ENCODE assay signal across 8 cellular contexts in genomic region chr3:121998030-121998580, GRCh38. TPM values are rescaled to one million over a fixed set of nuclear protein-coding genes. Genes with fewer than 3 reads are reported as not detected.
DNase-seq lines count a peak whose midpoint lies in the region; ATAC-seq, FAIRE-seq and TF ChIP-seq lines count a peak whose summit lies in the region.
"Had no signal": no experiment of that assay in that cellular context is flagged by ENCODE, and none has a peak within 500 bp of the region (broad histone marks: within the 10 kb centered on the region; RNA-seq: fewer than 3 reads in every experiment).

No MANE protein-coding gene starts in this region.

- ATAC-seq in GM19438 (IDR thresholded peaks at IDR 0.05; ENCODE audit: low read depth, unreplicated experiment) (peak; percentile 35), K562 (no peak)

- H3K36me3 ChIP-seq in K562 (ENCODE audit: control insufficient read depth, insufficient read depth, low read length), result no peaks in the 10 kb centered on the region
- no peaks in the 10 kb centered on the region for H3K36me3 ChIP-seq in parathyroid adenoma (ENCODE audit: control insufficient read depth, insufficient read depth, low read length)

- no peak overlapping the region for H3K27ac ChIP-seq in K562 (ENCODE audit: extremely low read depth, low read depth, low read length)
- peak overlapping the region; percentile 20 for H3K27ac ChIP-seq in parathyroid adenoma
- H3K27ac ChIP-seq: RWPE1 had no signal

- intact Hi-C loops in K562 (cut with micrococcal nuclease), result loop anchor here (10.0 kb wide), 2 partner anchors 113 to 143 kb away; no protein-coding TSS in a partner anchor

- CTCF ChIA-PET in K562 (lab: Yijun Ruan, JAX; ENCODE audit: low intra/inter-chr PET ratio), result no interaction called here

- WGBS in K562 (ENCODE audit: insufficient coverage, low coverage, missing lambda C conversion rate), result 3% methylated on average over 3 of the region's 4 CpGs

- H3K79me2 ChIP-seq in K562 (ENCODE audit: control insufficient read depth, insufficient read depth, low read length) (no peaks in the 10 kb centered on the region), parathyroid adenoma (no peaks in the 10 kb centered on the region)

- no peak for TF ChIP-seq POLR2A in K562 (conservative IDR thresholded peaks at IDR 0.05)

- TF ChIP-seq CTCF in K562 (IDR thresholded peaks at IDR 0.05 in 2 of 3, conservative IDR thresholded peaks at IDR 0.05 in 1 of 3; ENCODE audit: insufficient read depth in 2 of 3, low read depth in 1 of 3, low read length in 3 of 3) (no peak), parathyroid adenoma (IDR thresholded peaks at IDR 0.05) (no peak)

- no peaks in the 10 kb centered on the region for H4K20me1 ChIP-seq in K562 (replicated peaks; ENCODE audit: control insufficient read depth, insufficient read depth, low read length)

- H3K9me1 ChIP-seq in K562 (ENCODE audit: control insufficient read depth, insufficient read depth, low read length), result no peaks in the 10 kb centered on the region

- H3K4me2 ChIP-seq in K562 (ENCODE audit: insufficient read depth, low read length) (no peak overlapping the region), parathyroid adenoma (ENCODE audit: low read length) (no peak overlapping the region)

- H3K4me3 ChIP-seq in K562 (no peak overlapping the region), parathyroid adenoma (ENCODE audit: low read depth, low read length) (no peak overlapping the region)

- in situ Hi-C loops in KBM-7 (cut with MboI; ENCODE audit: low pct_unique_long_range_greater_than_20kb, low sequenced_read_pairs), result no loop called here
- in situ Hi-C loops in K562 (cut with MboI), result no loop called here

- DNase-seq in KBM-7 (peak; percentile 92), K562 (ENCODE audit: extremely low read depth in 1 of 4, low spot score in 3 of 4) (no peak), NCI-H2029 (lab: John Stamatoyannopoulos, UW) (no peak), iPS-NIHi11 (ENCODE audit: low spot score) (no peak)
- DNase-seq in activated naive CD4-positive, alpha-beta T cell treated with Interleukin-2 at 50 U/mL for 16 hours, result no peak

- H3K9me3 ChIP-seq in K562 (replicated peaks; ENCODE audit: control insufficient read depth, insufficient read depth, low read depth, low read length) (no peaks in the 10 kb centered on the region), parathyroid adenoma (ENCODE audit: control insufficient read depth, low read length) (no peaks in the 10 kb centered on the region)

- H3K9ac ChIP-seq in K562 (ENCODE audit: insufficient read depth in 1 of 2, low read depth in 2 of 2, low read length in 2 of 2), result no peak overlapping the region
- no peak overlapping the region for H3K9ac ChIP-seq in parathyroid adenoma

- POLR2A ChIA-PET in K562 (lab: Yijun Ruan, JAX), result no interaction called here

- H2AFZ ChIP-seq in K562 (ENCODE audit: low read depth, low read length) (no peak overlapping the region), parathyroid adenoma (no peak overlapping the region)

- BruUV-seq in K562 (replicated peaks; lab: Mats Ljungman, UMichigan), result no TSS peak

- H3K4me1 ChIP-seq in K562 (replicated peaks in 1 of 2; ENCODE audit: control insufficient read depth in 2 of 2, insufficient read depth in 2 of 2, low read length in 2 of 2) (peaks cover 0 to 2% of the 10 kb centered on the region in 2 experiments; a peak in 1 of 5 replicates), parathyroid adenoma (no peaks in the 10 kb centered on the region)

- no peak for FAIRE-seq in K562 (lab: Jason Lieb, UNC)

- no peak for TF ChIP-seq RAD21 in K562 (CRISPR knock-in tag; conservative IDR thresholded peaks at IDR 0.05 in 1 of 2, IDR thresholded peaks at IDR 0.05 in 1 of 2)

- no peak for TF ChIP-seq EP300 in K562 (IDR thresholded peaks at IDR 0.05; ENCODE audit: low read length)

- H3K27me3 ChIP-seq in K562 (ENCODE audit: control insufficient read depth in 2 of 2, insufficient read depth in 2 of 2, low read length in 2 of 2) (no peaks in the 10 kb centered on the region; a peak in 1 of 5 replicates), parathyroid adenoma (ENCODE audit: control insufficient read depth, insufficient read depth, low read length) (no peaks in the 10 kb centered on the region)

TF ChIP-seq in K562, 482 proteins besides CTCF, POLR2A, EP300 and RAD21 (continues in another document):
- TF ChIP-seq JUND (IDR thresholded peaks at IDR 0.05; ENCODE audit: borderline replicate concordance, low read depth, low read length), result 0 out of 2 replicates have a peak, but pooled peaks have one; percentile 23
- peak; percentile 51; the same call in 1 of the 3 replicates for TF ChIP-seq JUND (tag; IDR thresholded peaks at IDR 0.05; ENCODE audit: borderline replicate concordance, low read depth, low read length)
- TF ChIP-seq TAF15 (IDR thresholded peaks at IDR 0.05; ENCODE audit: low read depth, low read length), result no peak
- TF ChIP-seq FOSL1 (tag; conservative IDR thresholded peaks at IDR 0.05), result peak; percentile 52
- TF ChIP-seq NKRF (IDR thresholded peaks at IDR 0.05; ENCODE audit: borderline replicate concordance), result no peak
- TF ChIP-seq ELK3 (CRISPR knock-in tag; IDR thresholded peaks at IDR 0.05), result no peak
- no peak for TF ChIP-seq MCM5 (IDR thresholded peaks at IDR 0.05; ENCODE audit: low read depth)

RNA-seq across cellular contexts. Expression of gene ILDR1, which starts 23.9 kb away (rescaled TPM):
- total RNA-seq in K562 (2011; cell fraction: chromatin; rRNA removed; ENCODE audit: low replicate concordance), result not detected in 2 replicates
- not detected in 2 replicates for total RNA-seq in K562 (2011; cell fraction: nucleolus; rRNA removed)
- not detected in 2 replicates for total RNA-seq in K562 (2011; cell fraction: nucleoplasm; rRNA removed)
- total RNA-seq in K562 (2014; rRNA removed) (not detected in 2 replicates), K562 (2014; rRNA removed; fragmentation: Illumina TruSeq; extraction: Trizol) (0.04 TPM in 1 of 2 replicates, not detected in the other), K562 (2015; rRNA removed; fragmentation: Illumina TruSeq; extraction: Trizol) (not detected in 2 replicates), K562 (2021) (not detected in 2 replicates)
- polyA plus RNA-seq in K562 (2011; rRNA removed) (not detected in 2 replicates), K562 (2014; fragmentation: Illumina TruSeq; extraction: Trizol) (not detected in 2 replicates), K562 (2014; fragmentation: Nextera tagmentation; extraction: Ambion mirVana) (not detected), K562 (2014; rRNA removed) (not detected in 2 replicates)
- not detected in 2 replicates for polyA plus RNA-seq in K562 (2011; cell fraction: cytosol; rRNA removed)
- not detected in 2 replicates for polyA plus RNA-seq in K562 (2011; cell fraction: nucleus; rRNA removed)
- 0.03 TPM in 1 of 2 replicates, not detected in the other for polyA plus RNA-seq in K562 (2012)
- not detected in 2 replicates for polyA minus RNA-seq in K562 (2011; rRNA and poly(A)+ RNA removed)
- not detected in 2 replicates for polyA minus RNA-seq in K562 (2011; cell fraction: cytosol; rRNA and poly(A)+ RNA removed)
- not detected in 2 replicates for polyA minus RNA-seq in K562 (2011; cell fraction: nucleus; rRNA and poly(A)+ RNA removed)

RNA-seq across cellular contexts. Expression of gene CD86, which starts 57.1 kb away (rescaled TPM):
- total RNA-seq in K562 (2011; cell fraction: chromatin; rRNA removed; ENCODE audit: low replicate concordance), result not detected in 2 replicates
- total RNA-seq in K562 (2011; cell fraction: nucleolus; rRNA removed), result not detected in 2 replicates
- not detected in 2 replicates for total RNA-seq in K562 (2011; cell fraction: nucleoplasm; rRNA removed)
- total RNA-seq in K562 (2014; rRNA removed) (not detected in 2 replicates), K562 (2014; rRNA removed; fragmentation: Illumina TruSeq; extraction: Trizol) (not detected in 2 replicates), K562 (2015; rRNA removed; fragmentation: Illumina TruSeq; extraction: Trizol) (not detected in 2 replicates), K562 (2021) (0.07 and 0.16 TPM in 2 replicates)
- polyA plus RNA-seq in K562 (2011; rRNA removed) (not detected in 2 replicates), K562 (2014; fragmentation: Illumina TruSeq; extraction: Trizol) (0.11 TPM in 1 of 2 replicates, not detected in the other), K562 (2014; fragmentation: Nextera tagmentation; extraction: Ambion mirVana) (not detected), K562 (2014; rRNA removed) (not detected in 2 replicates)
- not detected in 2 replicates for polyA plus RNA-seq in K562 (2011; cell fraction: cytosol; rRNA removed)
- not detected in 2 replicates for polyA plus RNA-seq in K562 (2011; cell fraction: nucleus; rRNA removed)
- polyA plus RNA-seq in K562 (2012), result 0.05 and 0.11 TPM in 2 replicates
- not detected in 2 replicates for polyA minus RNA-seq in K562 (2011; rRNA and poly(A)+ RNA removed)
- not detected in 2 replicates for polyA minus RNA-seq in K562 (2011; cell fraction: cytosol; rRNA and poly(A)+ RNA removed)
- not detected in 2 replicates for polyA minus RNA-seq in K562 (2011; cell fraction: nucleus; rRNA and poly(A)+ RNA removed)
